23 cellular contexts compared by ENCODE assay signal in genomic region chr12:73110816-73111215, GRCh38.
"Had no signal": no experiment of that assay in that cellular context is flagged by ENCODE, and none has a peak within 500 bp of the region (broad histone marks: within the 10 kb centered on the region; RNA-seq: fewer than 3 reads in every experiment).

No MANE protein-coding gene starts in this region.

- H3K9me3 ChIP-seq: colonic mucosa, esophagus muscularis mucosa, esophagus squamous epithelium, gastrocnemius medialis, gastroesophageal sphincter, heart left ventricle, heart right ventricle had no signal

- DNase-seq: colonic mucosa; cortex of kidney; dermis blood vessel endothelial cell; dorsolateral prefrontal cortex; effector CD4-positive, alpha-beta T cell; effector CD8-positive, alpha-beta T cell; effector memory CD4-positive, alpha-beta T cell; effector memory CD8-positive, alpha-beta T cell; endodermal cell; erythroblast; esophagus squamous epithelium; foreskin fibroblast; foreskin keratinocyte; foreskin melanocyte; gastrocnemius medialis; glutamatergic neuron; head of caudate nucleus; heart left ventricle; heart right ventricle had no signal

- H3K4me3 ChIP-seq: colonic mucosa, coronary artery, dorsolateral prefrontal cortex, esophagus muscularis mucosa, esophagus squamous epithelium, gastrocnemius medialis, gastroesophageal sphincter, heart left ventricle, heart right ventricle had no signal

- H3K27ac ChIP-seq: colonic mucosa, coronary artery, dorsolateral prefrontal cortex, epithelial cell of prostate, esophagus muscularis mucosa, esophagus squamous epithelium, foreskin keratinocyte, gastrocnemius medialis, gastroesophageal sphincter, heart left ventricle, heart right ventricle had no signal

- H3K36me3 ChIP-seq: colonic mucosa, esophagus muscularis mucosa, esophagus squamous epithelium, gastrocnemius medialis, gastroesophageal sphincter, heart left ventricle, heart right ventricle had no signal

- H3K27me3 ChIP-seq: colonic mucosa, dorsolateral prefrontal cortex, esophagus muscularis mucosa, esophagus squamous epithelium, foreskin keratinocyte, gastrocnemius medialis, gastroesophageal sphincter, heart left ventricle, heart right ventricle had no signal
